In genomic region chr2:135052042-135052876, GRCh38 we compare ENCODE assay signal across 8 cellular contexts. TPM values are rescaled to one million over a fixed set of nuclear protein-coding genes. Genes with fewer than 3 reads are reported as not detected.
A peak's percentile ranks its signal among the peaks of the same experiment; 100 is the strongest.
DNase-seq lines count a peak whose midpoint lies in the region; ATAC-seq and TF ChIP-seq lines count a peak whose summit lies in the region.

TSS of gene RAB3GAP1 (plus strand) at chr2:135052292. CDS start at chr2:135052308, 16 bp downstream.

- intact Hi-C loops in activated T-helper 1 cell treated with anti-CD3 and anti-CD28 coated beads, Interleukin-12 subunit alpha, Interleukin-12 subunit beta, Interleukin-2, Interleukin-4 antibody, amounts not matched to agents 30 ng/mL and 10 ng/mL and 1 ng/mL, durations not matched to agents 14 hours and 24 hours and 36 hours (cut with micrococcal nuclease), result loop anchor here (1.0 to 5.0 kb wide), 20 partner anchors 45 to 1323 kb away; partner anchors contain the start of genes CCNT2, CXCR4, MCM6 and R3HDM1
- intact Hi-C loops in naive thymus-derived CD4-positive, alpha-beta T cell (cut with micrococcal nuclease), result loop anchor here (1.0 to 5.0 kb wide), 17 partner anchors 35 to 1330 kb away; partner anchors contain the start of genes CCNT2 (in 2 of the 2), CXCR4 (in 2 of the 2), MCM6 (in 2 of the 2) and R3HDM1 (in 1 of the 2)

- H4K20me1 ChIP-seq in DND-41 (ENCODE audit: insufficient read depth, low read length) (no peaks in the 10 kb centered on the region; the same call in 1 of the 2 replicates), fibroblast of lung (ENCODE audit: control insufficient read depth, extremely low read depth, insufficient read depth, low read length) (no peaks in the 10 kb centered on the region)

- H3K4me1 ChIP-seq in DND-41 (ENCODE audit: insufficient read depth, low read length) (peaks cover 59% of the 10 kb centered on the region), fibroblast of lung (ENCODE audit: control insufficient read depth, extremely low read depth, insufficient read depth, low read length) (peaks cover 3% of the 10 kb centered on the region)
- peaks cover 0 to 22% of the 10 kb centered on the region in 2 donors for H3K4me1 ChIP-seq in naive thymus-derived CD4-positive, alpha-beta T cell (ENCODE audit: control insufficient read depth in 2 of 2, insufficient read depth in 2 of 2, low read length in 2 of 2)

- peak within 1 kb of the TSS; percentile 92 for H3K4me3 Mint-ChIP-seq in activated T-helper 1 cell treated with anti-CD3 and anti-CD28 coated beads, Interleukin-12 subunit alpha, Interleukin-12 subunit beta, Interleukin-2, Interleukin-4 antibody, amounts not matched to agents 30 ng/mL and 10 ng/mL and 1 ng/mL, durations not matched to agents 14 hours and 24 hours and 36 hours
- H3K4me3 Mint-ChIP-seq in naive thymus-derived CD4-positive, alpha-beta T cell, result peak within 1 kb of the TSS; percentile 94 to 99 (median 97)
- peak within 1 kb of the TSS; percentile 99 for H3K4me3 Mint-ChIP-seq in stimulated activated memory B cell treated with anti-CD40 and anti-IgM and Interleukin-4, amounts not matched to agents 10 μg/mL and 1 μg/mL and 100 μg/mL, for 72 hours

- ATAC-seq in DND-41 (ENCODE audit: insufficient read depth, low read depth) (peak; percentile 89), GM21737 (IDR thresholded peaks at IDR 0.05; ENCODE audit: unreplicated experiment) (peak; percentile 78)
- ATAC-seq in naive thymus-derived CD4-positive, alpha-beta T cell, result peak; percentile 93
- peak; percentile 94 for ATAC-seq in stimulated activated memory B cell treated with anti-CD40 and anti-IgM and Interleukin-4, amounts not matched to agents 10 μg/mL and 1 μg/mL and 100 μg/mL, for 72 hours

- peak within 1 kb of the TSS; percentile 83 to 95 for H3K4me3 ChIP-seq in DND-41 (ENCODE audit: low read depth in 1 of 2, low read length in 2 of 2)
- H3K4me3 ChIP-seq in fibroblast of lung (replicated peaks in 1 of 4; ENCODE audit: control extremely low read depth in 1 of 4, insufficient read depth in 1 of 4, low read depth in 3 of 4, low read length in 4 of 4), result peak within 1 kb of the TSS; percentile 91 to 100 (median 95)
- H3K4me3 ChIP-seq in naive thymus-derived CD4-positive, alpha-beta T cell (ENCODE audit: low read length), result peak within 1 kb of the TSS; percentile 69

- peaks cover 18% of the 10 kb centered on the region for H3K36me3 Mint-ChIP-seq in activated T-helper 1 cell treated with anti-CD3 and anti-CD28 coated beads, Interleukin-12 subunit alpha, Interleukin-12 subunit beta, Interleukin-2, Interleukin-4 antibody, amounts not matched to agents 30 ng/mL and 10 ng/mL and 1 ng/mL, durations not matched to agents 14 hours and 24 hours and 36 hours (ENCODE audit: low read depth)
- H3K36me3 Mint-ChIP-seq in naive thymus-derived CD4-positive, alpha-beta T cell, result peaks cover 0 to 19% (median 5%) of the 10 kb centered on the region in 5 donors
- peaks cover 20% of the 10 kb centered on the region for H3K36me3 Mint-ChIP-seq in stimulated activated memory B cell treated with anti-CD40 and anti-IgM and Interleukin-4, amounts not matched to agents 10 μg/mL and 1 μg/mL and 100 μg/mL, for 72 hours

- H3K79me2 ChIP-seq in DND-41 (ENCODE audit: insufficient read depth, low read length) (peaks cover 48% of the 10 kb centered on the region), fibroblast of lung (ENCODE audit: control insufficient read depth, insufficient read depth, low read length) (peaks cover 41% of the 10 kb centered on the region)

- H3K27ac Mint-ChIP-seq in activated T-helper 1 cell treated with anti-CD3 and anti-CD28 coated beads, Interleukin-12 subunit alpha, Interleukin-12 subunit beta, Interleukin-2, Interleukin-4 antibody, amounts not matched to agents 30 ng/mL and 10 ng/mL and 1 ng/mL, durations not matched to agents 14 hours and 24 hours and 36 hours, result peak within 1 kb of the TSS; percentile 99
- peak within 1 kb of the TSS; percentile 98 to 100 (median 99) for H3K27ac Mint-ChIP-seq in naive thymus-derived CD4-positive, alpha-beta T cell
- peak within 1 kb of the TSS; percentile 100 for H3K27ac Mint-ChIP-seq in stimulated activated memory B cell treated with anti-CD40 and anti-IgM and Interleukin-4, amounts not matched to agents 10 μg/mL and 1 μg/mL and 100 μg/mL, for 72 hours

- TF ChIP-seq CTCF in DND-41 (IDR thresholded peaks at IDR 0.05; ENCODE audit: borderline replicate concordance, extremely low read depth, low read length, poor library complexity, severe bottlenecking) (no peak), fibroblast of lung (conservative IDR thresholded peaks at IDR 0.05 in 1 of 2, IDR thresholded peaks at IDR 0.05 in 1 of 2; ENCODE audit: low read depth in 1 of 2, low read length in 2 of 2) (no peak)

- peaks cover 54% of the 10 kb centered on the region for H3K4me1 Mint-ChIP-seq in activated T-helper 1 cell treated with anti-CD3 and anti-CD28 coated beads, Interleukin-12 subunit alpha, Interleukin-12 subunit beta, Interleukin-2, Interleukin-4 antibody, amounts not matched to agents 30 ng/mL and 10 ng/mL and 1 ng/mL, durations not matched to agents 14 hours and 24 hours and 36 hours (ENCODE audit: low read depth)
- H3K4me1 Mint-ChIP-seq in naive thymus-derived CD4-positive, alpha-beta T cell, result peaks cover 24 to 52% (median 48%) of the 10 kb centered on the region in 7 donors
- peaks cover 26% of the 10 kb centered on the region for H3K4me1 Mint-ChIP-seq in stimulated activated memory B cell treated with anti-CD40 and anti-IgM and Interleukin-4, amounts not matched to agents 10 μg/mL and 1 μg/mL and 100 μg/mL, for 72 hours

- H3K27me3 Mint-ChIP-seq in activated T-helper 1 cell treated with anti-CD3 and anti-CD28 coated beads, Interleukin-12 subunit alpha, Interleukin-12 subunit beta, Interleukin-2, Interleukin-4 antibody, amounts not matched to agents 30 ng/mL and 10 ng/mL and 1 ng/mL, durations not matched to agents 14 hours and 24 hours and 36 hours (ENCODE audit: insufficient read depth), result peaks cover 1% of the 10 kb centered on the region
- H3K27me3 Mint-ChIP-seq in naive thymus-derived CD4-positive, alpha-beta T cell, result peaks cover 0 to 6% (median 0%) of the 10 kb centered on the region in 5 donors
- no peaks in the 10 kb centered on the region for H3K27me3 Mint-ChIP-seq in stimulated activated memory B cell treated with anti-CD40 and anti-IgM and Interleukin-4, amounts not matched to agents 10 μg/mL and 1 μg/mL and 100 μg/mL, for 72 hours

- H3K4me2 ChIP-seq in DND-41 (ENCODE audit: insufficient read depth, low read length), result peak within 1 kb of the TSS; percentile 73
- H3K4me2 ChIP-seq in fibroblast of lung (ENCODE audit: extremely low read depth, insufficient read depth, low read length), result peak within 1 kb of the TSS; percentile 79

- H3K27ac ChIP-seq in DND-41 (ENCODE audit: low read length) (peak within 1 kb of the TSS; percentile 100), fibroblast of lung (ENCODE audit: insufficient read depth, low read length) (peak within 1 kb of the TSS; percentile 98)
- peak within 1 kb of the TSS; percentile 99 for H3K27ac ChIP-seq in naive thymus-derived CD4-positive, alpha-beta T cell (ENCODE audit: low read depth, low read length)

- POLR2A ChIA-PET in naive thymus-derived CD4-positive, alpha-beta T cell (lab: Charles Lee), result interaction anchor here (0.8 to 1.7 kb wide), 7 partner anchors 10 to 693 kb away, joined by 3 to 5 read pairs (median 4); partner anchors contain the start of genes R3HDM1 and ZRANB3

- CTCF ChIA-PET in naive thymus-derived CD4-positive, alpha-beta T cell (lab: Charles Lee), result interaction anchor here (0.6 kb wide), 1 partner anchor 733 kb away, joined by 3 read pairs; no protein-coding TSS in a partner anchor

- no peaks in the 10 kb centered on the region for H3K9me3 Mint-ChIP-seq in activated T-helper 1 cell treated with anti-CD3 and anti-CD28 coated beads, Interleukin-12 subunit alpha, Interleukin-12 subunit beta, Interleukin-2, Interleukin-4 antibody, amounts not matched to agents 30 ng/mL and 10 ng/mL and 1 ng/mL, durations not matched to agents 14 hours and 24 hours and 36 hours
- H3K9me3 Mint-ChIP-seq in naive thymus-derived CD4-positive, alpha-beta T cell, result peaks cover 0 to 4% (median 0%) of the 10 kb centered on the region in 11 donors
- no peaks in the 10 kb centered on the region for H3K9me3 Mint-ChIP-seq in stimulated activated memory B cell treated with anti-CD40 and anti-IgM and Interleukin-4, amounts not matched to agents 10 μg/mL and 1 μg/mL and 100 μg/mL, for 72 hours

- H3K9ac ChIP-seq in DND-41 (ENCODE audit: low read depth, low read length) (peak within 1 kb of the TSS; percentile 98), fibroblast of lung (ENCODE audit: insufficient read depth, low read length) (peak within 1 kb of the TSS; percentile 96)

- no peaks in the 10 kb centered on the region; the same call in 1 of the 2 replicates for H3K36me3 ChIP-seq in DND-41 (ENCODE audit: insufficient read depth, low read length)
- H3K36me3 ChIP-seq in fibroblast of lung (ENCODE audit: control insufficient read depth, insufficient read depth, low read length), result no peaks in the 10 kb centered on the region
- H3K36me3 ChIP-seq in naive thymus-derived CD4-positive, alpha-beta T cell (ENCODE audit: control insufficient read depth in 2 of 3, insufficient read depth in 3 of 3, low read length in 3 of 3), result no peaks in the 10 kb centered on the region

- H3K27me3 ChIP-seq in DND-41 (ENCODE audit: insufficient read depth, low read length, poor library complexity) (no peaks in the 10 kb centered on the region), fibroblast of lung (ENCODE audit: control insufficient read depth, insufficient read depth, low read length) (no peaks in the 10 kb centered on the region)
- H3K27me3 ChIP-seq in naive thymus-derived CD4-positive, alpha-beta T cell (ENCODE audit: control insufficient read depth in 2 of 2, insufficient read depth in 2 of 2, low read length in 2 of 2), result no peaks in the 10 kb centered on the region

- H3K9me3 ChIP-seq in DND-41 (ENCODE audit: insufficient read depth, low read length, severe bottlenecking) (no peaks in the 10 kb centered on the region), fibroblast of lung (ENCODE audit: control insufficient read depth, insufficient read depth, low read depth, low read length) (no peaks in the 10 kb centered on the region)
- no peaks in the 10 kb centered on the region for H3K9me3 ChIP-seq in naive thymus-derived CD4-positive, alpha-beta T cell (ENCODE audit: control insufficient read depth in 2 of 3, low read length in 3 of 3)

- DNase-seq in DND-41, result peak; percentile 92
- peak; percentile 73 for DNase-seq in KG1 (lab: John Stamatoyannopoulos, UW)
- DNase-seq in RPMI7951 (ENCODE audit: low read depth), result peak; percentile 84
- peak; percentile 94 for DNase-seq in activated T-helper 1 cell treated with anti-CD3 and anti-CD28 coated beads, Interleukin-12 subunit alpha, Interleukin-12 subunit beta, Interleukin-2, Interleukin-4 antibody, amounts not matched to agents 30 ng/mL and 10 ng/mL and 1 ng/mL, durations not matched to agents 14 hours and 24 hours and 36 hours (ENCODE audit: low spot score)
- peak; percentile 83 to 88 for DNase-seq in fibroblast of lung (ENCODE audit: low read depth in 2 of 2)
- peak; percentile 76 to 96 (median 94) for DNase-seq in naive thymus-derived CD4-positive, alpha-beta T cell

- H2AFZ ChIP-seq in DND-41 (ENCODE audit: low read depth, low read length), result peak within 1 kb of the TSS; percentile 100
- H2AFZ ChIP-seq in fibroblast of lung (ENCODE audit: low read length), result peak within 1 kb of the TSS; percentile 98

RNA-seq across cellular contexts. Expression of gene RAB3GAP1, which starts in this region (rescaled TPM):
- total RNA-seq in RPMI7951 (2014; rRNA removed; shearing (Covaris generic)), result 36.1 and 39.2 TPM in 2 replicates
- 23.4 and 25.6 TPM in 2 replicates for total RNA-seq in activated T-helper 1 cell treated with anti-CD3 and anti-CD28 coated beads, Interleukin-12 subunit alpha, Interleukin-12 subunit beta, Interleukin-2, Interleukin-4 antibody, amounts not matched to agents 30 ng/mL and 10 ng/mL and 1 ng/mL, durations not matched to agents 14 hours and 24 hours and 36 hours
- total RNA-seq in fibroblast of lung, result 73.2 and 82.6 TPM in 2 replicates
- 32.6 and 42.4 TPM in 2 replicates for polyA plus RNA-seq in fibroblast of lung
- 38.8 and 46.3 TPM in 2 replicates for polyA plus RNA-seq in fibroblast of lung (2012)
- 10.7 and 15.0 TPM in 2 replicates for polyA minus RNA-seq in fibroblast of lung (ENCODE audit: low replicate concordance)
- total RNA-seq in naive thymus-derived CD4-positive, alpha-beta T cell, result 10 to 100 TPM; 24.3 to 58.7 (median 42.9) TPM
- 10 to 100 TPM; 25.3 to 31.2 TPM for polyA plus RNA-seq in naive thymus-derived CD4-positive, alpha-beta T cell

Comparison
In these comparisons a context has a peak if more than half of its experiments do, and no peak if none do; other contexts are left out.
1. Peak in every context shown above with its lines: DNase-seq, ATAC-seq, H3K4me3 ChIP-seq and H3K27ac ChIP-seq.